ENCODE assay signal across 13 cellular contexts in genomic region chr5:115579747-115580173, GRCh38. TPM values are rescaled to one million over a fixed set of nuclear protein-coding genes. Genes with fewer than 3 reads are reported as not detected.
A peak's percentile ranks its signal among the peaks of the same experiment; 100 is the strongest.
DNase-seq lines count a peak whose midpoint lies in the region; ATAC-seq, FAIRE-seq and TF ChIP-seq lines count a peak whose summit lies in the region.
"Had no signal": no experiment of that assay in that cellular context is flagged by ENCODE, and none has a peak within 500 bp of the region (broad histone marks: within the 10 kb centered on the region; RNA-seq: fewer than 3 reads in every experiment).

No MANE protein-coding gene starts in this region.

- H3K36me3 Mint-ChIP-seq in activated T-cell treated with anti-CD3 and anti-CD28 coated beads, Interleukin-2, amount 50 U/mL, for 72 hours (ENCODE audit: insufficient read depth in 2 of 2) = no peaks in the 10 kb centered on the region
- H3K36me3 Mint-ChIP-seq: stimulated activated effector memory CD8-positive, alpha-beta T cell treated with anti-CD3 and anti-CD28 coated beads, Interleukin-12 subunit alpha, Interleukin-12 subunit beta, amount 100 ng/mL, for 72 hours had no signal

- intact Hi-C loops in heart right ventricle (cut with DNase I) = loop anchor here in 3 of 10 donors (10.0 kb wide), 2 partner anchors 205 to 485 kb away; no protein-coding TSS in a partner anchor

- ATAC-seq in GM18867 (IDR thresholded peaks at IDR 0.05; ENCODE audit: unreplicated experiment) = peak; percentile 52
- ATAC-seq in HG03457 (IDR thresholded peaks at IDR 0.05; ENCODE audit: unreplicated experiment) = peak; percentile 44
- ATAC-seq in heart right ventricle = no peak
- no peak for ATAC-seq in activated T-cell treated with anti-CD3 and anti-CD28 coated beads, Interleukin-2, amount 50 U/mL, for 72 hours (replicated peaks in 1 of 2)
- ATAC-seq: left lung; stimulated activated effector memory CD8-positive, alpha-beta T cell treated with anti-CD3 and anti-CD28 coated beads, Interleukin-12 subunit alpha, Interleukin-12 subunit beta, amount 100 ng/mL, for 72 hours had no signal

- H2AFZ ChIP-seq in GM23248 (no peak overlapping the region), keratinocyte (ENCODE audit: control insufficient read depth, low read length) (no peak overlapping the region)

- H3K36me3 ChIP-seq in GM23248 (ENCODE audit: low read depth) (peaks cover 9% of the 10 kb centered on the region), keratinocyte (ENCODE audit: control insufficient read depth in 2 of 2, extremely low read depth in 1 of 2, insufficient read depth in 2 of 2, low read length in 2 of 2) (no peaks in the 10 kb centered on the region), heart right ventricle (peaks cover 0 to 21% (median 0%) of the 10 kb centered on the region in 9 donors)
- H3K36me3 ChIP-seq: left lung had no signal

- TF ChIP-seq CTCF in keratinocyte (optimal IDR thresholded peaks at IDR 0.05 in 1 of 3, IDR thresholded peaks at IDR 0.05 in 1 of 3, conservative IDR thresholded peaks at IDR 0.05 in 1 of 3; ENCODE audit: extremely low read depth in 1 of 3, insufficient read depth in 2 of 3, low read length in 3 of 3) = no peak
- TF ChIP-seq CTCF in heart right ventricle (IDR thresholded peaks at IDR 0.05) = no peak

- dilution Hi-C loops in keratinocyte (cut with MboI; ENCODE audit: extremely low pct_ligation_motif_present, low sequenced_read_pairs) = no loop called here

- H3K9ac ChIP-seq in GM23248 (no peak overlapping the region), keratinocyte (ENCODE audit: control insufficient read depth, extremely low read depth, insufficient read depth, low read length) (no peak overlapping the region)

- H3K4me2 ChIP-seq in GM23248 (ENCODE audit: unreplicated experiment) (no peak overlapping the region), keratinocyte (ENCODE audit: control insufficient read depth, extremely low read depth, insufficient read depth, low read depth, low read length) (no peak overlapping the region)

- H3K4me3 Mint-ChIP-seq in activated T-cell treated with anti-CD3 and anti-CD28 coated beads, Interleukin-2, amount 50 U/mL, for 72 hours = no peak overlapping the region
- H3K4me3 Mint-ChIP-seq: activated naive CD4-positive, alpha-beta T cell treated with anti-CD3 and anti-CD28 coated beads, Interleukin-2, amount 50 U/mL, for 24 hours; stimulated activated effector memory CD8-positive, alpha-beta T cell treated with anti-CD3 and anti-CD28 coated beads, Interleukin-12 subunit alpha, Interleukin-12 subunit beta, amount 100 ng/mL, for 72 hours had no signal

- H3K4me1 ChIP-seq in GM23248 (ENCODE audit: insufficient read depth) (peaks cover 29% of the 10 kb centered on the region), keratinocyte (ENCODE audit: control insufficient read depth, extremely low read depth, insufficient read depth, low read length) (peaks cover 20% of the 10 kb centered on the region), heart right ventricle (peaks cover 0 to 20% (median 0%) of the 10 kb centered on the region in 9 donors)
- H3K4me1 ChIP-seq: left lung had no signal

- no peaks in the 10 kb centered on the region for H4K20me1 ChIP-seq in GM23248 (ENCODE audit: insufficient read depth)
- no peaks in the 10 kb centered on the region for H4K20me1 ChIP-seq in keratinocyte (ENCODE audit: control insufficient read depth, extremely low read depth, insufficient read depth, low read length)

- in situ Hi-C loops in GM23248 (cut with MboI) = loop anchor here (10.0 to 25.0 kb wide), 2 partner anchors 265 to 492 kb away; no protein-coding TSS in a partner anchor

- peak; percentile 30 for DNase-seq in GM23248
- DNase-seq in keratinocyte (ENCODE audit: low read depth, low spot score) = no peak
- no peak for DNase-seq in NCI-H1436 (lab: John Stamatoyannopoulos, UW)
- no peak for DNase-seq in heart right ventricle
- DNase-seq in AG08396 (ENCODE audit: low spot score) = no peak
- no peak for DNase-seq in activated T-cell treated with anti-CD3 and anti-CD28 coated beads, Interleukin-2, amount 50 U/mL, for 72 hours
- DNase-seq: left lung, NCI-H748 treated with DMSO at 0.1 percent for 48 hours had no signal

- 86% methylated on average over 6 of the region's 6 CpGs for WGBS in GM23248 (ENCODE audit: low coverage in 1 of 2, low lambda C conversion rate in 2 of 2, missing lambda C conversion rate in 2 of 2), 2 experiments
- WGBS in heart right ventricle, 2 donors = 79 to 83% methylated on average over 6 of the region's 6 CpGs

- FAIRE-seq in keratinocyte (lab: Jason Lieb, UNC) = peak; percentile 43

- peaks cover 53% of the 10 kb centered on the region for H3K79me2 ChIP-seq in GM23248 (ENCODE audit: insufficient read depth)
- no peaks in the 10 kb centered on the region for H3K79me2 ChIP-seq in keratinocyte (ENCODE audit: control insufficient read depth, insufficient read depth, low read length)

- H3K27me3 ChIP-seq in GM23248 (replicated peaks; ENCODE audit: insufficient read depth) (no peaks in the 10 kb centered on the region), keratinocyte (ENCODE audit: control insufficient read depth, extremely low read depth, insufficient read depth, low read length) (no peaks in the 10 kb centered on the region), heart right ventricle (no peaks in the 10 kb centered on the region)
- H3K27me3 ChIP-seq: left lung had no signal

- no peaks in the 10 kb centered on the region for H3K9me3 ChIP-seq in GM23248 (ENCODE audit: low read depth)
- H3K9me3 ChIP-seq in keratinocyte (ENCODE audit: control insufficient read depth, low read depth, low read length) = no peaks in the 10 kb centered on the region
- peaks cover 0 to 5% (median 0%) of the 10 kb centered on the region in 11 donors for H3K9me3 ChIP-seq in heart right ventricle
- H3K9me3 ChIP-seq: left lung had no signal

- H3K27ac ChIP-seq in GM23248 (no peak overlapping the region), keratinocyte (ENCODE audit: control insufficient read depth, insufficient read depth, low read length) (no peak overlapping the region), heart right ventricle (no peak overlapping the region)
- H3K27ac ChIP-seq: epithelial cell of prostate, left lung had no signal

- H3K9me3 Mint-ChIP-seq in activated T-cell treated with anti-CD3 and anti-CD28 coated beads, Interleukin-2, amount 50 U/mL, for 72 hours = no peaks in the 10 kb centered on the region
- H3K9me3 Mint-ChIP-seq: activated naive CD4-positive, alpha-beta T cell treated with anti-CD3 and anti-CD28 coated beads, Interleukin-2, amount 50 U/mL, for 24 hours; stimulated activated effector memory CD8-positive, alpha-beta T cell treated with anti-CD3 and anti-CD28 coated beads, Interleukin-12 subunit alpha, Interleukin-12 subunit beta, amount 100 ng/mL, for 72 hours had no signal

- H3K4me1 Mint-ChIP-seq in activated T-cell treated with anti-CD3 and anti-CD28 coated beads, Interleukin-2, amount 50 U/mL, for 72 hours (ENCODE audit: low read depth) = no peaks in the 10 kb centered on the region
- H3K4me1 Mint-ChIP-seq: activated naive CD4-positive, alpha-beta T cell treated with anti-CD3 and anti-CD28 coated beads, Interleukin-2, amount 50 U/mL, for 24 hours; stimulated activated effector memory CD8-positive, alpha-beta T cell treated with anti-CD3 and anti-CD28 coated beads, Interleukin-12 subunit alpha, Interleukin-12 subunit beta, amount 100 ng/mL, for 72 hours had no signal

- H3K9me2 ChIP-seq in GM23248 (ENCODE audit: insufficient read depth) = no peaks in the 10 kb centered on the region

- no peak overlapping the region for H3K27ac Mint-ChIP-seq in activated T-cell treated with anti-CD3 and anti-CD28 coated beads, Interleukin-2, amount 50 U/mL, for 72 hours
- H3K27ac Mint-ChIP-seq: activated naive CD4-positive, alpha-beta T cell treated with anti-CD3 and anti-CD28 coated beads, Interleukin-2, amount 50 U/mL, for 24 hours; stimulated activated effector memory CD8-positive, alpha-beta T cell treated with anti-CD3 and anti-CD28 coated beads, Interleukin-12 subunit alpha, Interleukin-12 subunit beta, amount 100 ng/mL, for 72 hours had no signal

- no peaks in the 10 kb centered on the region for H3K9me1 ChIP-seq in keratinocyte (ENCODE audit: control insufficient read depth, extremely low read depth, insufficient read depth, low read length)

- peaks cover 12% of the 10 kb centered on the region for H3F3A ChIP-seq in GM23248 (ENCODE audit: insufficient read depth)

- H3K4me3 ChIP-seq in GM23248 (no peak overlapping the region), keratinocyte (ENCODE audit: control insufficient read depth in 2 of 3, extremely low read depth in 1 of 3, insufficient read depth in 2 of 3, low read depth in 1 of 3, low read length in 3 of 3) (no peak overlapping the region), heart right ventricle (no peak overlapping the region)
- H3K4me3 ChIP-seq: left lung had no signal

- no peaks in the 10 kb centered on the region for H3K27me3 Mint-ChIP-seq in activated T-cell treated with anti-CD3 and anti-CD28 coated beads, Interleukin-2, amount 50 U/mL, for 72 hours (ENCODE audit: low read depth)
- H3K27me3 Mint-ChIP-seq: activated naive CD4-positive, alpha-beta T cell treated with anti-CD3 and anti-CD28 coated beads, Interleukin-2, amount 50 U/mL, for 24 hours had no signal

RNA-seq across cellular contexts. Expression of gene TICAM2, which starts 22.5 kb away (rescaled TPM):
- total RNA-seq in GM23248 (2014; rRNA removed; shearing (Covaris generic)) = 1.9 and 12.3 TPM in 2 replicates
- polyA plus RNA-seq in GM23248 (2016; fragmentation: Nextera tagmentation; extraction: Ambion mirVana) = 11.3 and 14.1 TPM in 2 replicates
- polyA plus RNA-seq in keratinocyte = 0.06 TPM in 1 of 3 replicates, not detected in the others
- polyA plus RNA-seq in keratinocyte (2011; ENCODE audit: low read depth) = not detected
- not detected in 2 replicates for polyA plus RNA-seq in keratinocyte (2011; cell fraction: cytosol; rRNA removed)
- not detected in 2 replicates for polyA plus RNA-seq in keratinocyte (2011; cell fraction: nucleus; rRNA removed)
- polyA plus RNA-seq in keratinocyte (2012; ENCODE audit: low replicate concordance) = 0.21 and 0.23 TPM in 2 replicates
- polyA minus RNA-seq in keratinocyte = not detected in 3 replicates
- not detected for polyA minus RNA-seq in keratinocyte (2011; cell fraction: cytosol; rRNA and poly(A)+ RNA removed)
- polyA minus RNA-seq in keratinocyte (2011; cell fraction: nucleus; rRNA and poly(A)+ RNA removed) = 0.42 and 1.2 TPM in 2 replicates
- total RNA-seq in heart right ventricle = 1 to 10 TPM; 1.2 to 4.4 (median 2.0) TPM
- 1 to 10 TPM; 1.3 to 1.9 TPM for polyA plus RNA-seq in heart right ventricle
- 1 to 10 TPM in 1 of 2 donors, under 1 TPM in 1; 0.77 to 2.1 TPM for total RNA-seq in activated T-cell treated with anti-CD3 and anti-CD28 coated beads, Interleukin-2, amount 50 U/mL, for 72 hours

RNA-seq across cellular contexts. Expression of gene FEM1C, which starts 35.2 kb away (rescaled TPM):
- 16.5 and 18.3 TPM in 2 replicates for total RNA-seq in GM23248 (2014; rRNA removed; shearing (Covaris generic))
- polyA plus RNA-seq in GM23248 (2016; fragmentation: Nextera tagmentation; extraction: Ambion mirVana) = 11.2 and 12.0 TPM in 2 replicates
- polyA plus RNA-seq in keratinocyte = 9.5 to 11.9 TPM (median 9.8 TPM) in 3 replicates
- polyA plus RNA-seq in keratinocyte (2011; ENCODE audit: low read depth) = 14.3 TPM
- polyA plus RNA-seq in keratinocyte (2011; cell fraction: cytosol; rRNA removed) = 4.5 and 10.8 TPM in 2 replicates
- polyA plus RNA-seq in keratinocyte (2011; cell fraction: nucleus; rRNA removed) = 10.9 and 15.3 TPM in 2 replicates
- polyA plus RNA-seq in keratinocyte (2012; ENCODE audit: low replicate concordance) = 9.0 and 15.6 TPM in 2 replicates
- polyA minus RNA-seq in keratinocyte = 5.2 to 22.2 TPM (median 14.7 TPM) in 3 replicates
- polyA minus RNA-seq in keratinocyte (2011; cell fraction: cytosol; rRNA and poly(A)+ RNA removed) = 10.4 TPM
- polyA minus RNA-seq in keratinocyte (2011; cell fraction: nucleus; rRNA and poly(A)+ RNA removed) = 13.4 and 24.6 TPM in 2 replicates
- 10 to 100 TPM; 40.2 to 72.2 (median 57.5) TPM for total RNA-seq in heart right ventricle
- polyA plus RNA-seq in heart right ventricle = 10 to 100 TPM; 17.8 to 23.1 TPM
- total RNA-seq in activated T-cell treated with anti-CD3 and anti-CD28 coated beads, Interleukin-2, amount 50 U/mL, for 72 hours = 10 to 100 TPM; 13.3 to 15.4 TPM

RNA-seq across cellular contexts. Expression of gene TMED7, which starts 46.1 kb away (rescaled TPM):
- 152 and 163 TPM in 2 replicates for total RNA-seq in GM23248 (2014; rRNA removed; shearing (Covaris generic))
- polyA plus RNA-seq in GM23248 (2016; fragmentation: Nextera tagmentation; extraction: Ambion mirVana) = 97.7 and 98.7 TPM in 2 replicates
- polyA plus RNA-seq in keratinocyte = 38.2 to 77.9 TPM (median 58.8 TPM) in 3 replicates
- 7.3 TPM for polyA plus RNA-seq in keratinocyte (2011; ENCODE audit: low read depth)
- 33.0 and 45.2 TPM in 2 replicates for polyA plus RNA-seq in keratinocyte (2011; cell fraction: cytosol; rRNA removed)
- polyA plus RNA-seq in keratinocyte (2011; cell fraction: nucleus; rRNA removed) = 55.0 and 55.1 TPM in 2 replicates
- 16.3 and 54.2 TPM in 2 replicates for polyA plus RNA-seq in keratinocyte (2012; ENCODE audit: low replicate concordance)
- polyA minus RNA-seq in keratinocyte = 13.9 to 80.3 TPM (median 39.7 TPM) in 3 replicates
- 46.0 TPM for polyA minus RNA-seq in keratinocyte (2011; cell fraction: cytosol; rRNA and poly(A)+ RNA removed)
- 58.1 and 84.2 TPM in 2 replicates for polyA minus RNA-seq in keratinocyte (2011; cell fraction: nucleus; rRNA and poly(A)+ RNA removed)
- 100 to 1,000 TPM in 1 of 10 donors, 10 to 100 TPM in 9; 73.4 to 100 (median 85.9) TPM for total RNA-seq in heart right ventricle
- 10 to 100 TPM; 15.8 to 41.7 TPM for polyA plus RNA-seq in heart right ventricle
- 10 to 100 TPM; 31.5 to 46.9 TPM for total RNA-seq in activated T-cell treated with anti-CD3 and anti-CD28 coated beads, Interleukin-2, amount 50 U/mL, for 72 hours

Comparison
In these comparisons a context has a peak if more than half of its experiments do, and no peak if none do; other contexts are left out.
1. ATAC-seq: peak in GM18867 (single experiment) and HG03457 (single experiment); none in heart right ventricle (0 of 8) and activated T-cell treated with anti-CD3 and anti-CD28 coated beads, Interleukin-2, amount 50 U/mL, for 72 hours (0 of 2).